In the genomic region with DNA sequence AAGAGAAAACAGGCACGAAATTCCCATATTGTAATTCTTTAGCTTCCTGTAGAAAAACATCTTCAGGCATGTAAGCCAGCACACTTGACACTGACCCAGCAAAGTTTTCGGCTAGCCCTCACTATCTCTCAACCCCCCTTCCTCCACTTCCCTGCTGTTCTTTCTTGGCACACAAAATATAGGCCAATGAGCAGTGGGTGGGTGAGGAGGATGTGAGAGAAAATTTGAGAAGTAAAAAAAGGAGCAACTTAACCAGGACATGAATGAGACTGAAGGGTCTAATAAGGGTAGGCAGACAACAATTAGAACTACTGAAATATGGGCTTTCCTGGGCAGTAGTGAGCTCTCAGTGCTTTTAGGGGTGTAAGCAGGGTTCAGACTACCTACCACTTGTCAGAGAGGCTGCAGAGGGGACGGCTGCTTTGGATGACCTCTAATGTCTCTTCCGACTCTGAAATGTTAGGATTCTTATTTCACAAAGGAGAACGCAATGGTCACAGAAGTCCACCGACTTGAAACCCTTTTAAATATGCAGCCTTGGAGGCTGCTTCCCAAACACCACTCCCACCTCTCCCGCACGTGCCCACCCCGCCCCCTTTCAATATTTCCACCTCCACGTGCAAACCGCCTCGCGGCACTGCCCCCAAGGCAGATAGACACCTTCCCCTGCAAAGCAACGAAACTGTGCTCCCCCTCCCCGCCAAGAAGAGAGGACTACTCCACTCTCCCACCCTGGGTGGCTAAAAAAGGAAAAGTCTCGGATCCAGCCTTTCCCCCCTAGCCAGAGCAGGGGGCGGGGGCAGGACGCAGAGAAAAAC, we compare ENCODE assay signal across 8 cellular contexts. TPM values are rescaled to one million over a fixed set of nuclear protein-coding genes. Genes with fewer than 3 reads are reported as not detected.
A peak's percentile ranks its signal among the peaks of the same experiment; 100 is the strongest.
DNase-seq lines count a peak whose midpoint lies in the region; ATAC-seq and TF ChIP-seq lines count a peak whose summit lies in the region.

No MANE protein-coding gene starts in this region.

- H3K27me3 Mint-ChIP-seq in activated T-cell treated with anti-CD3 and anti-CD28 coated beads, Interleukin-2, amount 50 U/mL, for 24 hours: no peaks in the 10 kb centered on the region

- no peak for TF ChIP-seq CTCF in lower lobe of right lung (IDR thresholded peaks at IDR 0.05)
- TF ChIP-seq CTCF in suprapubic skin (IDR thresholded peaks at IDR 0.05): no peak

- H3K36me3 ChIP-seq in lower lobe of right lung (peaks cover 26% of the 10 kb centered on the region), suprapubic skin (peaks cover 6% of the 10 kb centered on the region)

- H3K4me1 Mint-ChIP-seq in activated T-cell treated with anti-CD3 and anti-CD28 coated beads, Interleukin-2, amount 50 U/mL, for 24 hours (ENCODE audit: low read depth): peaks cover 71% of the 10 kb centered on the region

- H3K4me1 ChIP-seq in lower lobe of right lung (peaks cover 56% of the 10 kb centered on the region), suprapubic skin (peaks cover 61% of the 10 kb centered on the region)

- TF ChIP-seq POLR2A in suprapubic skin (IDR thresholded peaks at IDR 0.05): no peak

- peak overlapping the region; percentile 86 for H3K27ac Mint-ChIP-seq in activated T-cell treated with anti-CD3 and anti-CD28 coated beads, Interleukin-2, amount 50 U/mL, for 24 hours

- H3K27me3 ChIP-seq in lower lobe of right lung (ENCODE audit: low read depth): no peaks in the 10 kb centered on the region
- H3K27me3 ChIP-seq in suprapubic skin: no peaks in the 10 kb centered on the region

- H3K4me3 Mint-ChIP-seq in activated T-cell treated with anti-CD3 and anti-CD28 coated beads, Interleukin-2, amount 50 U/mL, for 24 hours: peak overlapping the region; percentile 82

- intact Hi-C loops in lower lobe of right lung (cut with DNase I): no loop called here

- WGBS in suprapubic skin: 2% methylated on average over 14 of the region's 18 CpGs

- TF ChIP-seq EP300 in suprapubic skin (IDR thresholded peaks at IDR 0.05): no peak

- peak; percentile 32 for DNase-seq in activated T-cell treated with anti-CD3 and anti-CD28 coated beads, Interleukin-2, amount 50 U/mL, for 24 hours
- DNase-seq in activated T-cell treated with anti-CD3 and anti-CD28 coated beads for 4 hours (no peak), OCI-M1 (lab: John Stamatoyannopoulos, UW) (peak; percentile 62), cerebellum (ENCODE audit: low spot score) (peak; percentile 26), lower lobe of right lung (no peak), suprapubic skin (ENCODE audit: low spot score in 2 of 2) (peak in 1 of 2 donors; percentile 68), AG08395 (ENCODE audit: low spot score) (no peak)

- ATAC-seq in lower lobe of right lung: no peak
- ATAC-seq in HG02852 (IDR thresholded peaks at IDR 0.05; ENCODE audit: unreplicated experiment): no peak

- H3K9me3 ChIP-seq in lower lobe of right lung: no peaks in the 10 kb centered on the region
- no peaks in the 10 kb centered on the region for H3K9me3 ChIP-seq in suprapubic skin

- peak overlapping the region; percentile 98 for H3K27ac ChIP-seq in lower lobe of right lung
- peak overlapping the region; percentile 99 for H3K27ac ChIP-seq in suprapubic skin

- peaks cover 86% of the 10 kb centered on the region for H3K36me3 Mint-ChIP-seq in activated T-cell treated with anti-CD3 and anti-CD28 coated beads, Interleukin-2, amount 50 U/mL, for 24 hours (ENCODE audit: low read depth)

- no peaks in the 10 kb centered on the region for H3K9me3 Mint-ChIP-seq in activated T-cell treated with anti-CD3 and anti-CD28 coated beads, Interleukin-2, amount 50 U/mL, for 24 hours

- H3K4me3 ChIP-seq in lower lobe of right lung (peak overlapping the region; percentile 95), suprapubic skin (peak overlapping the region; percentile 72)

RNA-seq across cellular contexts. Expression of a gene that starts 0.9 kb away (rescaled TPM):
- total RNA-seq in cerebellum (60.2 TPM), lower lobe of right lung (15.2 TPM), suprapubic skin (10 to 100 TPM; 15.3 to 91.7 (median 25.8) TPM)

RNA-seq across cellular contexts. Expression of a gene that starts 1.4 kb away (rescaled TPM):
- total RNA-seq in cerebellum: 28.2 TPM
- total RNA-seq in lower lobe of right lung: 30.0 TPM
- 10 to 100 TPM; 26.5 to 49.6 (median 45.1) TPM for total RNA-seq in suprapubic skin

Comparison
In these comparisons a context has a peak if more than half of its experiments do, and no peak if none do; other contexts are left out.
1. DNase-seq: peak in activated T-cell treated with anti-CD3 and anti-CD28 coated beads, Interleukin-2, amount 50 U/mL, for 24 hours (single experiment), OCI-M1 (single experiment) and cerebellum (single experiment); none in activated T-cell treated with anti-CD3 and anti-CD28 coated beads for 4 hours (single experiment), lower lobe of right lung (single experiment) and AG08395 (single experiment).